ENCODE assay signal across 8 cellular contexts in genomic region chr2:71190959-71191943, GRCh38. TPM values are rescaled to one million over a fixed set of nuclear protein-coding genes. Genes with fewer than 3 reads are reported as not detected.
A peak's percentile ranks its signal among the peaks of the same experiment; 100 is the strongest.
DNase-seq lines count a peak whose midpoint lies in the region; ATAC-seq and TF ChIP-seq lines count a peak whose summit lies in the region.

No MANE protein-coding gene starts in this region.

- TF ChIP-seq CTCF in epithelial cell of esophagus (IDR thresholded peaks at IDR 0.05; ENCODE audit: insufficient read depth, low read depth, low read length, missing control alignments) (peak; percentile 45), psoas muscle (IDR thresholded peaks at IDR 0.05) (peak; percentile 50)

- H3K36me3 ChIP-seq in psoas muscle (ENCODE audit: insufficient read depth in 1 of 2, low read depth in 1 of 2) = peaks cover under 1 to 38% of the 10 kb centered on the region in 2 donors

- DNase-seq in NCI-H1105 (lab: John Stamatoyannopoulos, UW) (peak; percentile 10), NCI-H1105 treated with DMSO at 0.1 percent for 48 hours (lab: John Stamatoyannopoulos, UW) (no peak), NCI-H2029 treated with DMSO at 0.1 percent for 48 hours (lab: John Stamatoyannopoulos, UW) (peak; percentile 12), epithelial cell of esophagus (ENCODE audit: low read depth) (peak; percentile 35), psoas muscle (no peak), NCI-H1436 treated with DMSO at 0.1 percent for 48 hours (lab: John Stamatoyannopoulos, UW) (no peak)

- ATAC-seq in psoas muscle (peak; percentile 87 to 95 (median 92)), GM21576 (IDR thresholded peaks at IDR 0.05; ENCODE audit: unreplicated experiment) (no peak), HG03108 (IDR thresholded peaks at IDR 0.05; ENCODE audit: unreplicated experiment) (no peak)

- no peaks in the 10 kb centered on the region for H3K27me3 ChIP-seq in psoas muscle (ENCODE audit: insufficient read depth in 3 of 3, low read length in 2 of 3)

- H3K4me3 ChIP-seq in epithelial cell of esophagus (ENCODE audit: low read length) (no peak overlapping the region), psoas muscle (no peak overlapping the region)

- intact Hi-C loops in psoas muscle (cut with DNase I) = no loop called here

- peak overlapping the region; percentile 41 for H3K27ac ChIP-seq in psoas muscle

- WGBS in psoas muscle, 3 donors = 36 to 57% (median 39%) methylated on average over 6 of the region's 6 CpGs

- H3K4me1 ChIP-seq in psoas muscle = no peaks in the 10 kb centered on the region

- H3K9me3 ChIP-seq in psoas muscle = no peaks in the 10 kb centered on the region

RNA-seq across cellular contexts. Expression of gene PAIP2B, which starts 35.7 kb away (rescaled TPM):
- 10 to 100 TPM; 14.0 to 47.4 (median 36.9) TPM for total RNA-seq in psoas muscle
- polyA plus RNA-seq in psoas muscle = 10 to 100 TPM in 1 of 3 donors, 1 to 10 TPM in 2; 2.7 to 10.6 (median 7.2) TPM

Comparison
In these comparisons a context has a peak if more than half of its experiments do, and no peak if none do; other contexts are left out.
1. DNase-seq: peak in NCI-H1105 (single experiment), NCI-H2029 treated with DMSO at 0.1 percent for 48 hours (single experiment) and epithelial cell of esophagus (single experiment); none in NCI-H1105 treated with DMSO at 0.1 percent for 48 hours (single experiment), psoas muscle (0 of 2) and NCI-H1436 treated with DMSO at 0.1 percent for 48 hours (single experiment).
2. ATAC-seq: peak in psoas muscle (4 of 4); none in GM21576 (single experiment) and HG03108 (single experiment).